Comparison of ENCODE assay signal across 1 cellular context in the genomic region with DNA sequence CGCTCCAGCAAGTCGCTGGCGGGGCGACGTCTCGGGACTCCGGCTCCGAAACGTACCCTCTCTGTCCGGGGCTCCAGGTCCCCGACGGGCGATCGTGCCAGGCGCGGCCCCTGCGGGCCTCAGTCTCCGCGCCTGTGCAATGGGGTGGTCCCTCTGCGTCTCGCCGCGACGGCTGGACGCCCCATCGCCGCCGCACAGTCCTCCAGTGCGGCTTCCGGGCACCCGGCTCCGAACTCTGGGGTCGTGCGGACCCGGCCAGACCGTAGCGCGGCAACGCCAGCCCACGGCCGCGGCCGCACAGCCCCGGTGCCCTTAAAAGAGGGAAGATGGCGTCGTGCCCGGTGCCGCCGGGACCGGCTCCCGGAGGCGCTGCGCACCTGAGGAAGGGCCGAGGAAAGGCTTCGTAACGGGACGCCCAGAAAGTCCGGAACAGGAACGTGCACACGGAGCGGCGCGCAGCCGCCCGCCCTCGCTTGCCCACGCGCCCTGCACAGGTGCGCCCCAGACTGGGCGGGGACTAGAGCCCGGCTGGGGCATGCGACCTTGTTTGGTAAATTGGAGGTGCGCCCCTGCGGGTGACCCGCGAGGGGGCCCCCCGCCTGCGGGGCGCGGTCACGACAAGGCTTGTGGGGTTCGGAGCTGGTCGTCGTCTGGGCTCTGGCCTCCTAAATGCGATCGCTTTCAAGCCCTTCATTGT.
A peak's percentile ranks its signal among the peaks of the same experiment; 100 is the strongest.
TF ChIP-seq lines count a peak whose summit lies in the region.

No MANE protein-coding gene starts in this region.

TF ChIP-seq in HepG2, 621 proteins besides CTCF, POLR2A, EP300 and RAD21 (continued from another document and continues in another):
- TF ChIP-seq, protein P1, sequence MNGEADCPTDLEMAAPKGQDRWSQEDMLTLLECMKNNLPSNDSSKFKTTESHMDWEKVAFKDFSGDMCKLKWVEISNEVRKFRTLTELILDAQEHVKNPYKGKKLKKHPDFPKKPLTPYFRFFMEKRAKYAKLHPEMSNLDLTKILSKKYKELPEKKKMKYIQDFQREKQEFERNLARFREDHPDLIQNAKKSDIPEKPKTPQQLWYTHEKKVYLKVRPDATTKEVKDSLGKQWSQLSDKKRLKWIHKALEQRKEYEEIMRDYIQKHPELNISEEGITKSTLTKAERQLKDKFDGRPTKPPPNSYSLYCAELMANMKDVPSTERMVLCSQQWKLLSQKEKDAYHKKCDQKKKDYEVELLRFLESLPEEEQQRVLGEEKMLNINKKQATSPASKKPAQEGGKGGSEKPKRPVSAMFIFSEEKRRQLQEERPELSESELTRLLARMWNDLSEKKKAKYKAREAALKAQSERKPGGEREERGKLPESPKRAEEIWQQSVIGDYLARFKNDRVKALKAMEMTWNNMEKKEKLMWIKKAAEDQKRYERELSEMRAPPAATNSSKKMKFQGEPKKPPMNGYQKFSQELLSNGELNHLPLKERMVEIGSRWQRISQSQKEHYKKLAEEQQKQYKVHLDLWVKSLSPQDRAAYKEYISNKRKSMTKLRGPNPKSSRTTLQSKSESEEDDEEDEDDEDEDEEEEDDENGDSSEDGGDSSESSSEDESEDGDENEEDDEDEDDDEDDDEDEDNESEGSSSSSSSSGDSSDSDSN (CRISPR knock-in tag; IDR thresholded peaks at IDR 0.05) = peak; percentile 45
- TF ChIP-seq, protein P2, sequence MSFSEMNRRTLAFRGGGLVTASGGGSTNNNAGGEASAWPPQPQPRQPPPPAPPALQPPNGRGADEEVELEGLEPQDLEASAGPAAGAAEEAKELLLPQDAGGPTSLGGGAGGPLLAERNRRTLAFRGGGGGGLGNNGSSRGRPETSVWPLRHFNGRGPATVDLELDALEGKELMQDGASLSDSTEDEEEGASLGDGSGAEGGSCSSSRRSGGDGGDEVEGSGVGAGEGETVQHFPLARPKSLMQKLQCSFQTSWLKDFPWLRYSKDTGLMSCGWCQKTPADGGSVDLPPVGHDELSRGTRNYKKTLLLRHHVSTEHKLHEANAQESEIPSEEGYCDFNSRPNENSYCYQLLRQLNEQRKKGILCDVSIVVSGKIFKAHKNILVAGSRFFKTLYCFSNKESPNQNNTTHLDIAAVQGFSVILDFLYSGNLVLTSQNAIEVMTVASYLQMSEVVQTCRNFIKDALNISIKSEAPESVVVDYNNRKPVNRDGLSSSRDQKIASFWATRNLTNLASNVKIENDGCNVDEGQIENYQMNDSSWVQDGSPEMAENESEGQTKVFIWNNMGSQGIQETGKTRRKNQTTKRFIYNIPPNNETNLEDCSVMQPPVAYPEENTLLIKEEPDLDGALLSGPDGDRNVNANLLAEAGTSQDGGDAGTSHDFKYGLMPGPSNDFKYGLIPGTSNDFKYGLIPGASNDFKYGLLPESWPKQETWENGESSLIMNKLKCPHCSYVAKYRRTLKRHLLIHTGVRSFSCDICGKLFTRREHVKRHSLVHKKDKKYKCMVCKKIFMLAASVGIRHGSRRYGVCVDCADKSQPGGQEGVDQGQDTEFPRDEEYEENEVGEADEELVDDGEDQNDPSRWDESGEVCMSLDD (CRISPR knock-in tag; IDR thresholded peaks at IDR 0.05; ENCODE audit: borderline replicate concordance) = 0 out of 2 replicates have a peak, but pooled peaks have one; percentile 46
- TF ChIP-seq ZNF883 (CRISPR knock-in tag; IDR thresholded peaks at IDR 0.05; ENCODE audit: not compliant biosample characterization) (peak; percentile 59), TCF12 (IDR thresholded peaks at IDR 0.05) (no peak), TCF12 (CRISPR knock-in tag; IDR thresholded peaks at IDR 0.05) (peak; percentile 33; the same call in 1 of the 2 replicates), HDAC1 (CRISPR knock-in tag; IDR thresholded peaks at IDR 0.05) (peak; percentile 5; the same call in 1 of the 2 replicates), KDM5B (CRISPR knock-in tag; IDR thresholded peaks at IDR 0.05; ENCODE audit: borderline replicate concordance) (0 out of 2 replicates have a peak, but pooled peaks have one; percentile 37), ZNF124 (CRISPR knock-in tag; IDR thresholded peaks at IDR 0.05) (peak; percentile 75), SPEN (CRISPR knock-in tag; IDR thresholded peaks at IDR 0.05; ENCODE audit: low read depth) (peak; percentile 21; the same call in 1 of the 2 replicates), ZFP82 (CRISPR knock-in tag; IDR thresholded peaks at IDR 0.05; ENCODE audit: borderline replicate concordance) (0 out of 2 replicates have a peak, but pooled peaks have one; percentile 48), CHD2 (IDR thresholded peaks at IDR 0.05; ENCODE audit: low read depth, low read length) (no peak), ZNF629 (CRISPR knock-in tag; conservative IDR thresholded peaks at IDR 0.05) (peak; percentile 96), ZNF776 (CRISPR knock-in tag; IDR thresholded peaks at IDR 0.05) (0 out of 2 replicates have a peak, but pooled peaks have one; percentile 59), FOXO1 (CRISPR knock-in tag; IDR thresholded peaks at IDR 0.05) (no peak), EED (CRISPR knock-in tag; IDR thresholded peaks at IDR 0.05) (peak; percentile 75), ZNF589 (CRISPR knock-in tag; conservative IDR thresholded peaks at IDR 0.05) (no peak), GTF3A (CRISPR knock-in tag; conservative IDR thresholded peaks at IDR 0.05) (no peak)
- TF ChIP-seq, protein P3, sequence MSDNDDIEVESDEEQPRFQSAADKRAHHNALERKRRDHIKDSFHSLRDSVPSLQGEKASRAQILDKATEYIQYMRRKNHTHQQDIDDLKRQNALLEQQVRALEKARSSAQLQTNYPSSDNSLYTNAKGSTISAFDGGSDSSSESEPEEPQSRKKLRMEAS (IDR thresholded peaks at IDR 0.05) = peak; percentile 61; the same call in 1 of the 2 replicates
- TF ChIP-seq, protein P4, sequence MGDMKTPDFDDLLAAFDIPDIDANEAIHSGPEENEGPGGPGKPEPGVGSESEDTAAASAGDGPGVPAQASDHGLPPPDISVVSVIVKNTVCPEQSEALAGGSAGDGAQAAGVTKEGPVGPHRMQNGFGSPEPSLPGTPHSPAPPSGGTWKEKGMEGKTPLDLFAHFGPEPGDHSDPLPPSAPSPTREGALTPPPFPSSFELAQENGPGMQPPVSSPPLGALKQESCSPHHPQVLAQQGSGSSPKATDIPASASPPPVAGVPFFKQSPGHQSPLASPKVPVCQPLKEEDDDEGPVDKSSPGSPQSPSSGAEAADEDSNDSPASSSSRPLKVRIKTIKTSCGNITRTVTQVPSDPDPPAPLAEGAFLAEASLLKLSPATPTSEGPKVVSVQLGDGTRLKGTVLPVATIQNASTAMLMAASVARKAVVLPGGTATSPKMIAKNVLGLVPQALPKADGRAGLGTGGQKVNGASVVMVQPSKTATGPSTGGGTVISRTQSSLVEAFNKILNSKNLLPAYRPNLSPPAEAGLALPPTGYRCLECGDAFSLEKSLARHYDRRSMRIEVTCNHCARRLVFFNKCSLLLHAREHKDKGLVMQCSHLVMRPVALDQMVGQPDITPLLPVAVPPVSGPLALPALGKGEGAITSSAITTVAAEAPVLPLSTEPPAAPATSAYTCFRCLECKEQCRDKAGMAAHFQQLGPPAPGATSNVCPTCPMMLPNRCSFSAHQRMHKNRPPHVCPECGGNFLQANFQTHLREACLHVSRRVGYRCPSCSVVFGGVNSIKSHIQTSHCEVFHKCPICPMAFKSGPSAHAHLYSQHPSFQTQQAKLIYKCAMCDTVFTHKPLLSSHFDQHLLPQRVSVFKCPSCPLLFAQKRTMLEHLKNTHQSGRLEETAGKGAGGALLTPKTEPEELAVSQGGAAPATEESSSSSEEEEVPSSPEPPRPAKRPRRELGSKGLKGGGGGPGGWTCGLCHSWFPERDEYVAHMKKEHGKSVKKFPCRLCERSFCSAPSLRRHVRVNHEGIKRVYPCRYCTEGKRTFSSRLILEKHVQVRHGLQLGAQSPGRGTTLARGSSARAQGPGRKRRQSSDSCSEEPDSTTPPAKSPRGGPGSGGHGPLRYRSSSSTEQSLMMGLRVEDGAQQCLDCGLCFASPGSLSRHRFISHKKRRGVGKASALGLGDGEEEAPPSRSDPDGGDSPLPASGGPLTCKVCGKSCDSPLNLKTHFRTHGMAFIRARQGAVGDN (CRISPR knock-in tag; IDR thresholded peaks at IDR 0.05) = peak; percentile 68
- TF ChIP-seq, protein P5, sequence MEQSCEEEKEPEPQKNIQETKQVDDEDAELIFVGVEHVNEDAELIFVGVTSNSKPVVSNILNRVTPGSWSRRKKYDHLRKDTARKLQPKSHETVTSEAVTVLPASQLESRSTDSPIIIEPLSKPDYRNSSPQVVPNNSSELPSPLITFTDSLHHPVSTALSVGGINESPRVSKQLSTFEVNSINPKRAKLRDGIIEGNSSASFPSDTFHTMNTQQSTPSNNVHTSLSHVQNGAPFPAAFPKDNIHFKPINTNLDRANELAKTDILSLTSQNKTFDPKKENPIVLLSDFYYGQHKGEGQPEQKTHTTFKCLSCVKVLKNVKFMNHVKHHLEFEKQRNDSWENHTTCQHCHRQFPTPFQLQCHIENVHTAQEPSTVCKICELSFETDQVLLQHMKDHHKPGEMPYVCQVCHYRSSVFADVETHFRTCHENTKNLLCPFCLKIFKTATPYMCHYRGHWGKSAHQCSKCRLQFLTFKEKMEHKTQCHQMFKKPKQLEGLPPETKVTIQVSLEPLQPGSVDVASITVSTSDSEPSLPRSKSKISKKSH (CRISPR knock-in tag; IDR thresholded peaks at IDR 0.05; ENCODE audit: borderline replicate concordance) = 0 out of 2 replicates have a peak, but pooled peaks have one; percentile 27
- TF ChIP-seq, protein P6, sequence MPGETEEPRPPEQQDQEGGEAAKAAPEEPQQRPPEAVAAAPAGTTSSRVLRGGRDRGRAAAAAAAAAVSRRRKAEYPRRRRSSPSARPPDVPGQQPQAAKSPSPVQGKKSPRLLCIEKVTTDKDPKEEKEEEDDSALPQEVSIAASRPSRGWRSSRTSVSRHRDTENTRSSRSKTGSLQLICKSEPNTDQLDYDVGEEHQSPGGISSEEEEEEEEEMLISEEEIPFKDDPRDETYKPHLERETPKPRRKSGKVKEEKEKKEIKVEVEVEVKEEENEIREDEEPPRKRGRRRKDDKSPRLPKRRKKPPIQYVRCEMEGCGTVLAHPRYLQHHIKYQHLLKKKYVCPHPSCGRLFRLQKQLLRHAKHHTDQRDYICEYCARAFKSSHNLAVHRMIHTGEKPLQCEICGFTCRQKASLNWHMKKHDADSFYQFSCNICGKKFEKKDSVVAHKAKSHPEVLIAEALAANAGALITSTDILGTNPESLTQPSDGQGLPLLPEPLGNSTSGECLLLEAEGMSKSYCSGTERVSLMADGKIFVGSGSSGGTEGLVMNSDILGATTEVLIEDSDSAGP (CRISPR knock-in tag; IDR thresholded peaks at IDR 0.05; ENCODE audit: borderline replicate concordance) = peak; percentile 61; the same call in 1 of the 2 replicates
- TF ChIP-seq, protein P7, sequence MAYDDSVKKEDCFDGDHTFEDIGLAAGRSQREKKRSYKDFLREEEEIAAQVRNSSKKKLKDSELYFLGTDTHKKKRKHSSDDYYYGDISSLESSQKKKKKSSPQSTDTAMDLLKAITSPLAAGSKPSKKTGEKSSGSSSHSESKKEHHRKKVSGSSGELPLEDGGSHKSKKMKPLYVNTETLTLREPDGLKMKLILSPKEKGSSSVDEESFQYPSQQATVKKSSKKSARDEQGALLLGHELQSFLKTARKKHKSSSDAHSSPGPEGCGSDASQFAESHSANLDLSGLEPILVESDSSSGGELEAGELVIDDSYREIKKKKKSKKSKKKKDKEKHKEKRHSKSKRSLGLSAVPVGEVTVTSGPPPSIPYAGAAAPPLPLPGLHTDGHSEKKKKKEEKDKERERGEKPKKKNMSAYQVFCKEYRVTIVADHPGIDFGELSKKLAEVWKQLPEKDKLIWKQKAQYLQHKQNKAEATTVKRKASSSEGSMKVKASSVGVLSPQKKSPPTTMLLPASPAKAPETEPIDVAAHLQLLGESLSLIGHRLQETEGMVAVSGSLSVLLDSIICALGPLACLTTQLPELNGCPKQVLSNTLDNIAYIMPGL (CRISPR knock-in tag; IDR thresholded peaks at IDR 0.05; ENCODE audit: borderline replicate concordance in 1 of 2, low read depth in 1 of 2) = no peak
- TF ChIP-seq, protein P8, sequence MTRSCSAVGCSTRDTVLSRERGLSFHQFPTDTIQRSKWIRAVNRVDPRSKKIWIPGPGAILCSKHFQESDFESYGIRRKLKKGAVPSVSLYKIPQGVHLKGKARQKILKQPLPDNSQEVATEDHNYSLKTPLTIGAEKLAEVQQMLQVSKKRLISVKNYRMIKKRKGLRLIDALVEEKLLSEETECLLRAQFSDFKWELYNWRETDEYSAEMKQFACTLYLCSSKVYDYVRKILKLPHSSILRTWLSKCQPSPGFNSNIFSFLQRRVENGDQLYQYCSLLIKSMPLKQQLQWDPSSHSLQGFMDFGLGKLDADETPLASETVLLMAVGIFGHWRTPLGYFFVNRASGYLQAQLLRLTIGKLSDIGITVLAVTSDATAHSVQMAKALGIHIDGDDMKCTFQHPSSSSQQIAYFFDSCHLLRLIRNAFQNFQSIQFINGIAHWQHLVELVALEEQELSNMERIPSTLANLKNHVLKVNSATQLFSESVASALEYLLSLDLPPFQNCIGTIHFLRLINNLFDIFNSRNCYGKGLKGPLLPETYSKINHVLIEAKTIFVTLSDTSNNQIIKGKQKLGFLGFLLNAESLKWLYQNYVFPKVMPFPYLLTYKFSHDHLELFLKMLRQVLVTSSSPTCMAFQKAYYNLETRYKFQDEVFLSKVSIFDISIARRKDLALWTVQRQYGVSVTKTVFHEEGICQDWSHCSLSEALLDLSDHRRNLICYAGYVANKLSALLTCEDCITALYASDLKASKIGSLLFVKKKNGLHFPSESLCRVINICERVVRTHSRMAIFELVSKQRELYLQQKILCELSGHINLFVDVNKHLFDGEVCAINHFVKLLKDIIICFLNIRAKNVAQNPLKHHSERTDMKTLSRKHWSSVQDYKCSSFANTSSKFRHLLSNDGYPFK (CRISPR knock-in tag; IDR thresholded peaks at IDR 0.05; ENCODE audit: borderline replicate concordance) = 0 out of 2 replicates have a peak, but pooled peaks have one; percentile 30
- TF ChIP-seq, protein P9, sequence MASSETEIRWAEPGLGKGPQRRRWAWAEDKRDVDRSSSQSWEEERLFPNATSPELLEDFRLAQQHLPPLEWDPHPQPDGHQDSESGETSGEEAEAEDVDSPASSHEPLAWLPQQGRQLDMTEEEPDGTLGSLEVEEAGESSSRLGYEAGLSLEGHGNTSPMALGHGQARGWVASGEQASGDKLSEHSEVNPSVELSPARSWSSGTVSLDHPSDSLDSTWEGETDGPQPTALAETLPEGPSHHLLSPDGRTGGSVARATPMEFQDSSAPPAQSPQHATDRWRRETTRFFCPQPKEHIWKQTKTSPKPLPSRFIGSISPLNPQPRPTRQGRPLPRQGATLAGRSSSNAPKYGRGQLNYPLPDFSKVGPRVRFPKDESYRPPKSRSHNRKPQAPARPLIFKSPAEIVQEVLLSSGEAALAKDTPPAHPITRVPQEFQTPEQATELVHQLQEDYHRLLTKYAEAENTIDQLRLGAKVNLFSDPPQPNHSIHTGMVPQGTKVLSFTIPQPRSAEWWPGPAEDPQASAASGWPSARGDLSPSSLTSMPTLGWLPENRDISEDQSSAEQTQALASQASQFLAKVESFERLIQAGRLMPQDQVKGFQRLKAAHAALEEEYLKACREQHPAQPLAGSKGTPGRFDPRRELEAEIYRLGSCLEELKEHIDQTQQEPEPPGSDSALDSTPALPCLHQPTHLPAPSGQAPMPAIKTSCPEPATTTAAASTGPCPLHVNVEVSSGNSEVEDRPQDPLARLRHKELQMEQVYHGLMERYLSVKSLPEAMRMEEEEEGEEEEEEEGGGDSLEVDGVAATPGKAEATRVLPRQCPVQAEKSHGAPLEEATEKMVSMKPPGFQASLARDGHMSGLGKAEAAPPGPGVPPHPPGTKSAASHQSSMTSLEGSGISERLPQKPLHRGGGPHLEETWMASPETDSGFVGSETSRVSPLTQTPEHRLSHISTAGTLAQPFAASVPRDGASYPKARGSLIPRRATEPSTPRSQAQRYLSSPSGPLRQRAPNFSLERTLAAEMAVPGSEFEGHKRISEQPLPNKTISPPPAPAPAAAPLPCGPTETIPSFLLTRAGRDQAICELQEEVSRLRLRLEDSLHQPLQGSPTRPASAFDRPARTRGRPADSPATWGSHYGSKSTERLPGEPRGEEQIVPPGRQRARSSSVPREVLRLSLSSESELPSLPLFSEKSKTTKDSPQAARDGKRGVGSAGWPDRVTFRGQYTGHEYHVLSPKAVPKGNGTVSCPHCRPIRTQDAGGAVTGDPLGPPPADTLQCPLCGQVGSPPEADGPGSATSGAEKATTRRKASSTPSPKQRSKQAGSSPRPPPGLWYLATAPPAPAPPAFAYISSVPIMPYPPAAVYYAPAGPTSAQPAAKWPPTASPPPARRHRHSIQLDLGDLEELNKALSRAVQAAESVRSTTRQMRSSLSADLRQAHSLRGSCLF (CRISPR knock-in tag; IDR thresholded peaks at IDR 0.05; ENCODE audit: borderline replicate concordance) = 0 out of 2 replicates have a peak, but pooled peaks have one; percentile 21
